ENCODE assay signal across 15 cellular contexts in the genomic region with DNA sequence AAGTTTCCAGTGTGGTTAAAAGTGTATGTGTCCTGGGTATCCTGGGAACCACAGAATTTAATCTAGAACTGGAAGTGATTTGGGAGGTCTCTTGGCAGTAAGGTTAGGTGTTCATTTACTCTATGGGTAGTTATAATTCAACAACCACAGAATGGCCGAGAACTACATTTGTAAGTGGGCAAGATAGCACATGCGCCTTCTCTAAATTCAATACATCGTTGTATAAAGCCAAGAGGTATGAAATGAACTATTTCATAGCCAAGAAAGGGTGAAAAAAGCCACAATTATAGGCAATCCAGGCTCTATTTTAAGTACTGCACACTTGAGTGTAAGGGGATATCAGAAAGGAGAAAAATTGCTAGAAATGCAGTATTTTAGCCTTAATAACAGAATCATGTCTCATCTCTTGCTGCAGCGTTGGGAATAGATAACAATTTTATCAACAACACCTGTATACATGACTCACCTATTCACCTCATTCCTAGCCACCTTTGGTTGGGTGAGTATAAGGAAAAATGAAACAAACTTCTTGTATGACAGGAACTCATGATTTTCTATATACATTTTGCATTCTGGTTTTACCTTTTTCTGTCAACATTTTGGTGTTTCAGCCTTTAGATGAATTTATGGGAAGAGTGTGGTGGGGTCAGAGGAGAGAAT.
"Had no signal": no experiment of that assay in that cellular context is flagged by ENCODE, and none has a peak within 500 bp of the region (broad histone marks: within the 10 kb centered on the region; RNA-seq: fewer than 3 reads in every experiment).

No MANE protein-coding gene starts in this region.

- H3K27ac Mint-ChIP-seq: activated T-helper 1 cell treated with anti-CD3 and anti-CD28 coated beads, Interleukin-12 subunit alpha, Interleukin-12 subunit beta, Interleukin-2, Interleukin-4 antibody, amounts not matched to agents 30 ng/mL and 10 ng/mL and 1 ng/mL, durations not matched to agents 14 hours and 24 hours and 36 hours; stimulated activated memory B cell treated with anti-CD40 and anti-IgM and Interleukin-4, amounts not matched to agents 10 μg/mL and 1 μg/mL and 100 μg/mL, for 72 hours; T-helper 17 cell; WTC11 had no signal

- DNase-seq: activated CD4-positive, alpha-beta T cell treated with anti-CD3 and anti-CD28 coated beads for 4 hours; activated CD8-positive, alpha-beta memory T cell treated with anti-CD3 and anti-CD28 coated beads, Interleukin-2, amount 50 U/mL, for 48 hours; anterior cingulate cortex; erythroblast; hippocampal formation; left ventricle myocardium inferior; mesendoderm; natural killer cell; stimulated activated CD4-positive, alpha-beta T cell treated with anti-CD3 and anti-CD28 coated beads, Interleukin-2, amount 100 ng/mL, for 48 hours; T-helper 17 cell; tibial artery had no signal

- H3K27me3 Mint-ChIP-seq: stimulated activated memory B cell treated with anti-CD40 and anti-IgM and Interleukin-4, amounts not matched to agents 10 μg/mL and 1 μg/mL and 100 μg/mL, for 72 hours; T-helper 17 cell had no signal

- H3K27ac ChIP-seq: tibial artery had no signal

- H3K9me3 Mint-ChIP-seq: activated T-helper 1 cell treated with anti-CD3 and anti-CD28 coated beads, Interleukin-12 subunit alpha, Interleukin-12 subunit beta, Interleukin-2, Interleukin-4 antibody, amounts not matched to agents 30 ng/mL and 10 ng/mL and 1 ng/mL, durations not matched to agents 14 hours and 24 hours and 36 hours; natural killer cell; stimulated activated memory B cell treated with anti-CD40 and anti-IgM and Interleukin-4, amounts not matched to agents 10 μg/mL and 1 μg/mL and 100 μg/mL, for 72 hours; WTC11 had no signal

- H3K9me3 ChIP-seq: left ventricle myocardium inferior, right atrium auricular region, tibial artery had no signal

- H3K36me3 ChIP-seq: left ventricle myocardium inferior, right atrium auricular region, tibial artery had no signal

- H3K27me3 ChIP-seq: right atrium auricular region, tibial artery had no signal

- H3K36me3 Mint-ChIP-seq: natural killer cell, WTC11 had no signal

- H3K4me3 Mint-ChIP-seq: activated T-helper 1 cell treated with anti-CD3 and anti-CD28 coated beads, Interleukin-12 subunit alpha, Interleukin-12 subunit beta, Interleukin-2, Interleukin-4 antibody, amounts not matched to agents 30 ng/mL and 10 ng/mL and 1 ng/mL, durations not matched to agents 14 hours and 24 hours and 36 hours; natural killer cell; stimulated activated memory B cell treated with anti-CD40 and anti-IgM and Interleukin-4, amounts not matched to agents 10 μg/mL and 1 μg/mL and 100 μg/mL, for 72 hours; T-helper 17 cell; WTC11 had no signal

- ATAC-seq: natural killer cell; stimulated activated memory B cell treated with anti-CD40 and anti-IgM and Interleukin-4, amounts not matched to agents 10 μg/mL and 1 μg/mL and 100 μg/mL, for 72 hours; T-helper 17 cell; WTC11 had no signal

- H3K4me3 ChIP-seq: left ventricle myocardium inferior, right atrium auricular region, tibial artery had no signal
